8 cellular contexts compared by ENCODE assay signal in the genomic region with DNA sequence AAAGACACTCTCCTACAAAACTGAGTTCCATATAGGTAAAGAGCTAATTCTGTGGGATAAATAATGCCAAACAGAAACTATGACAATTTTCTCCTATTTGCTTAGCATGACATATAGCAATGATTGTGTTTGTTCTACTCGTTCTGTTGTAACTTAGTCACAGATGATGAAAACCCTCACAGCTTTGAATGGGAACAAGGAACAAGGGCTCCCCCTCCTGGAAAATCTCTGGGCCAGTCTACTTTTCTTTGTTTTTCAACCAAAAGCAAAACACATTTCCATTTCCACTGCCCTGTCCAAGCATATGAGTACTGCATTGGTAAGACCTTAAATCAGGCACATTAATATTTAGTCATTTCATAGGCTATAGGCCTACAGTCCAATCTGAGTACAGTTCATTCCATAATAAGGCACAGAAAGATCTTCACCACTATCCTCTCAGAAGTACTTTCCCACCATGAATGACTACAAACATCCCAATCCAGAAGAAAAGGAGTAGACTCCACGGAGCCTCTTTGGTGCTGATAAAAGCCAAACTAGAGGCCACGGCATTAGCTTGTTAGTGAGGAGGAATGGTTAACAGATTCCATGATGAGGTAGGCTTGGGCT.
A peak's percentile ranks its signal among the peaks of the same experiment; 100 is the strongest.
DNase-seq lines count a peak whose midpoint lies in the region; ATAC-seq and TF ChIP-seq lines count a peak whose summit lies in the region.

No MANE protein-coding gene starts in this region.

- H3F3A ChIP-seq in PC-9 (ENCODE audit: insufficient read depth, low read depth): no peaks in the 10 kb centered on the region

- 0 out of 2 replicates have a peak, but pooled peaks cover 5% of the 10 kb centered on the region for H3K4me1 ChIP-seq in PC-9 (replicated peaks; ENCODE audit: insufficient read depth)
- H3K4me1 ChIP-seq in lung (ENCODE audit: control insufficient read depth in 2 of 2, insufficient read depth in 2 of 2, low read length in 2 of 2): no peaks in the 10 kb centered on the region

- H3K36me3 ChIP-seq in PC-9 (ENCODE audit: low read depth): no peaks in the 10 kb centered on the region
- H3K36me3 ChIP-seq in lung (ENCODE audit: control insufficient read depth in 2 of 2, insufficient read depth in 2 of 2, low read length in 2 of 2): no peaks in the 10 kb centered on the region

- peak overlapping the region; percentile 14; the same call in 1 of the 2 replicates for H3K27ac ChIP-seq in PC-9
- no peak overlapping the region for H3K27ac ChIP-seq in lung (ENCODE audit: low read depth in 1 of 2, low read length in 1 of 2)

- H3K4me3 ChIP-seq in HFF-Myc (replicated peaks; ENCODE audit: low read depth, low read length) (no peak overlapping the region), PC-9 (no peak overlapping the region), lung (no peak overlapping the region)

- no peaks in the 10 kb centered on the region for H4K20me1 ChIP-seq in PC-9 (ENCODE audit: insufficient read depth)

- 0 out of 2 replicates have a peak overlapping the region, but pooled peaks have one; percentile 26 for H2AFZ ChIP-seq in PC-9

- CTCF ChIA-PET in PC-9 (lab: Charles Lee): interaction anchor here (0.6 kb wide), 1 partner anchor 755 kb away, joined by 3 read pairs; no protein-coding TSS in a partner anchor

- no peaks in the 10 kb centered on the region for H3K9me2 ChIP-seq in PC-9 (ENCODE audit: insufficient read depth)

- intact Hi-C loops in PC-9 (cut with micrococcal nuclease; ENCODE audit: unreplicated experiment): loop anchor here (2.0 kb wide), 1 partner anchor 817 kb away; no protein-coding TSS in a partner anchor

- POLR2A ChIA-PET in PC-9 (lab: Charles Lee; ENCODE audit: unreplicated experiment): interaction anchor here (0.7 kb wide), 1 partner anchor 214 kb away, joined by 3 read pairs; a partner anchor contains a TSS

- no peaks in the 10 kb centered on the region for H3K79me2 ChIP-seq in PC-9 (ENCODE audit: low read depth)

- H3K9me3 ChIP-seq in PC-9 (ENCODE audit: insufficient read depth, low read depth): no peaks in the 10 kb centered on the region
- no peaks in the 10 kb centered on the region for H3K9me3 ChIP-seq in lung (ENCODE audit: control insufficient read depth in 2 of 2, insufficient read depth in 1 of 2, low read length in 1 of 2)

- WGBS in lung, 2 donors: 49 to 55% methylated on average over 3 of the region's 3 CpGs

- ATAC-seq in lung (ENCODE audit: insufficient read depth, low FRiP score): peak; percentile 35
- ATAC-seq in GM21447 (IDR thresholded peaks at IDR 0.05; ENCODE audit: unreplicated experiment): no peak

- DNase-seq in DMS153 (lab: John Stamatoyannopoulos, UW) (peak; percentile 7), HFF-Myc (ENCODE audit: extremely low read depth, low read depth) (peak; percentile 61), PC-9 (peak; percentile 32 to 75), dermis microvascular lymphatic vessel endothelial cell (ENCODE audit: low read depth in 2 of 2) (peak; percentile 34 to 53), lung (ENCODE audit: low spot score) (peak; percentile 41), ureter (ENCODE audit: low spot score) (peak; percentile 66), DMS79 treated with DMSO at 0.1 percent for 48 hours (lab: John Stamatoyannopoulos, UW) (no peak)

- BruUV-seq in PC-9 (replicated peaks; lab: Mats Ljungman, UMichigan): no TSS peak

- H3K4me2 ChIP-seq in PC-9: peak overlapping the region; percentile 22

- TF ChIP-seq CTCF in HFF-Myc (IDR thresholded peaks at IDR 0.05; ENCODE audit: low read depth, low read length, missing control alignments) (peak; percentile 70), PC-9 (conservative IDR thresholded peaks at IDR 0.05) (peak; percentile 78), lung (IDR thresholded peaks at IDR 0.05; ENCODE audit: control extremely low read depth, extremely low read depth) (peak; percentile 43)

- H3K27me3 ChIP-seq in PC-9 (ENCODE audit: insufficient read depth, low read depth): no peaks in the 10 kb centered on the region
- no peaks in the 10 kb centered on the region for H3K27me3 ChIP-seq in lung (ENCODE audit: control insufficient read depth, insufficient read depth)
